ENCODE assay signal across 12 cellular contexts in genomic region chr10:60123172-60123571, GRCh38.
DNase-seq lines count a peak whose midpoint lies in the region; ATAC-seq and TF ChIP-seq lines count a peak whose summit lies in the region.
"Had no signal": no experiment of that assay in that cellular context is flagged by ENCODE, and none has a peak within 500 bp of the region (broad histone marks: within the 10 kb centered on the region; RNA-seq: fewer than 3 reads in every experiment).

No MANE protein-coding gene starts in this region.

- no peaks in the 10 kb centered on the region for H3K9me2 ChIP-seq in PC-3 (replicated peaks; ENCODE audit: low read length)

- H3K9ac ChIP-seq in PC-3 (ENCODE audit: low read length): peak overlapping the region; percentile 72

- H3K79me2 ChIP-seq in PC-3 (ENCODE audit: low read length): no peaks in the 10 kb centered on the region

- 0 out of 2 replicates have a peak overlapping the region, but pooled peaks have one; percentile 6 for H2AFZ ChIP-seq in PC-3 (ENCODE audit: low read length)

- H3K27ac ChIP-seq in PC-3 (ENCODE audit: low read length): peak overlapping the region; percentile 93
- H3K27ac ChIP-seq: C4-2B had no signal

- TF ChIP-seq CTCF in PC-3 (conservative IDR thresholded peaks at IDR 0.05; ENCODE audit: low read depth, low read length) (no peak), fibroblast of mammary gland (conservative IDR thresholded peaks at IDR 0.05; ENCODE audit: control insufficient read depth, insufficient read depth, low read depth, low read length) (no peak), omental fat pad (IDR thresholded peaks at IDR 0.05) (no peak)

- POLR2A ChIA-PET in PC-3 (lab: Charles Lee; ENCODE audit: unreplicated experiment): interaction anchor here (0.8 to 1.1 kb wide), 2 partner anchors 17 to 47 kb away, joined by 3 read pairs; no protein-coding TSS in a partner anchor

- H3K4me2 ChIP-seq in PC-3 (ENCODE audit: low read length): peak overlapping the region; percentile 72

- H3K4me3 ChIP-seq in PC-3 (ENCODE audit: low read length) (peak overlapping the region; percentile 23), fibroblast of mammary gland (ENCODE audit: control insufficient read depth, low read depth, low read length) (no peak overlapping the region)
- H3K4me3 ChIP-seq: GM12878 had no signal

- DNase-seq in AG08395 (ENCODE audit: low spot score) (peak; percentile 69), PC-3 (peak; percentile 99), fibroblast of mammary gland (ENCODE audit: low read depth) (peak; percentile 97), omental fat pad (ENCODE audit: low spot score) (no peak), amygdala (lab: John Stamatoyannopoulos, UW) (no peak)
- DNase-seq in activated CD8-positive, alpha-beta memory T cell treated with anti-CD3 and anti-CD28 coated beads, Interleukin-2, amount 50 U/mL, for 4 hours: no peak
- DNase-seq: effector memory CD8-positive, alpha-beta T cell had no signal

- H3K36me3 ChIP-seq in PC-3 (ENCODE audit: low read depth, low read length): no peaks in the 10 kb centered on the region

- intact Hi-C loops in PC-3 (cut with micrococcal nuclease): loop anchor here (1.0 kb wide), 3 partner anchors 17 to 63 kb away; no protein-coding TSS in a partner anchor

- peaks cover 4% of the 10 kb centered on the region for H3F3A ChIP-seq in PC-3 (ENCODE audit: low read length, unreplicated experiment)

- ATAC-seq in PC-3: peak; percentile 99
- peak; percentile 90 for ATAC-seq in omental fat pad (ENCODE audit: low FRiP score)
- ATAC-seq in HG02623 (IDR thresholded peaks at IDR 0.05; ENCODE audit: unreplicated experiment): no peak
- no peak for ATAC-seq in HG02981 (IDR thresholded peaks at IDR 0.05; ENCODE audit: unreplicated experiment)
- ATAC-seq: activated CD4-positive, CD25-positive, alpha-beta regulatory T cell treated with anti-CD3 and anti-CD28 coated beads, Interleukin-2, amount 50 U/mL, for 24 hours; effector memory CD8-positive, alpha-beta T cell; GM12878 had no signal

- no TSS peak for BruUV-seq in PC-3 (replicated peaks; lab: Mats Ljungman, UMichigan)

- H3K27me3 ChIP-seq in PC-3 (ENCODE audit: low read length): no peaks in the 10 kb centered on the region

- H3K4me1 ChIP-seq in PC-3 (ENCODE audit: insufficient read depth, low read length): peaks cover 27% of the 10 kb centered on the region

- no peaks in the 10 kb centered on the region for H4K20me1 ChIP-seq in PC-3 (ENCODE audit: low read length)

- no peaks in the 10 kb centered on the region for H3K9me3 ChIP-seq in PC-3 (ENCODE audit: low read length)

- CTCF ChIA-PET in PC-3 (lab: Charles Lee): interaction anchor here (0.5 to 1.3 kb wide), 4 partner anchors 8 to 85 kb away, joined by 3 to 7 read pairs (median 4); no protein-coding TSS in a partner anchor

Comparison
In these comparisons a context has a peak if more than half of its experiments do, and no peak if none do; other contexts are left out.
1. DNase-seq: peak in AG08395 (single experiment), PC-3 (single experiment) and fibroblast of mammary gland (single experiment); none in omental fat pad (single experiment), activated CD8-positive, alpha-beta memory T cell treated with anti-CD3 and anti-CD28 coated beads, Interleukin-2, amount 50 U/mL, for 4 hours (single experiment) and amygdala (0 of 56).
2. ATAC-seq: peak in PC-3 (single experiment) and omental fat pad (single experiment); none in HG02623 (single experiment) and HG02981 (single experiment).